ENCODE assay signal across 9 cellular contexts in the genomic region with DNA sequence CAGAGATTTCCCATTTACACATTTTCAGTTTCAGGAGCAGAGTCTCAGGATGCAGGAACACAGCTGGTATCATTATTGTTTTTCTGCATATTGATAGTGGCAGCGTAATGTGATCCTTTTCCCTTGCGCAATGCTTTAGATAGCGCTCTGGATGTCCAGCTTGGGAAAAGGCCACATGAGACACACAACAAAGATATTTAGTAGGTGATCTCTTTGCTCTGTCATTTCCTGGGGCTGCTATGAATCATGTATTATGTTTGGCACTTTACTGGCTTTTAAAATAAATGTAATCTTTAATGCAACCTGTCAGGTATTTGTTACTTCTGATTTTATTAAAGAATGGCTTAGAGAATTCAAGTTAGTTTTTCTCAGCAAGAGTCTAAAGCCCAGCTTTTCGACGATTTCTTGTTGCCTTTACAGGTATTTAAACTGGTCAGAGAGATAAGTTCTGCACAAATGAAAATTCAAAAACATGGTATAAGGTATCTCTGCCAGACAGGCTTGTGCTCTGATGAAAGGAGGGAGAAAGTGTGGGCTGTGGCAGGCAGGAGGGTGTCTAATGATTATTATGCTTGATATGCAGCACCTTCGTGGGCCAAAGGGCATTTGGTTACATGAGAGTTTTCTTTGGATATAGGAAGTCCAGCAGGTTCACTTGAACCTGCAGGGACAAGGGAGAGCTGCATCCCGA. TPM values are rescaled to one million over a fixed set of nuclear protein-coding genes. Genes with fewer than 3 reads are reported as not detected.
DNase-seq lines count a peak whose midpoint lies in the region; ATAC-seq and TF ChIP-seq lines count a peak whose summit lies in the region.
"Had no signal": no experiment of that assay in that cellular context is flagged by ENCODE, and none has a peak within 500 bp of the region (broad histone marks: within the 10 kb centered on the region; RNA-seq: fewer than 3 reads in every experiment).

No MANE protein-coding gene starts in this region.

- dilution Hi-C loops in mammary epithelial cell (cut with HindIII; ENCODE audit: low sequenced_read_pairs), result no loop called here

- H3K4me1 ChIP-seq in mammary epithelial cell (ENCODE audit: insufficient read depth, low read length), result peaks cover 25% of the 10 kb centered on the region

- H3K27ac ChIP-seq in mammary epithelial cell (ENCODE audit: insufficient read depth, low read depth, low read length), result no peak overlapping the region
- H3K27ac ChIP-seq: C4-2B had no signal

- intact Hi-C loops in activated CD4-positive, alpha-beta T cell treated with anti-CD3 and anti-CD28 coated beads, Interleukin-2, amount 10 ng/mL, durations not matched to agents 24 days and 14 days (cut with micrococcal nuclease), result loop anchor here (1.0 kb wide), 1 partner anchor 8 kb away; no protein-coding TSS in a partner anchor
- intact Hi-C loops in mammary epithelial cell (cut with micrococcal nuclease) (no loop called here), left cardiac atrium (cut with DNase I) (no loop called here)

- H3K4me3 ChIP-seq in mammary epithelial cell (replicated peaks in 1 of 3; ENCODE audit: insufficient read depth in 1 of 3, low read depth in 2 of 3, low read length in 3 of 3), result no peak overlapping the region
- no peak overlapping the region for H3K4me3 ChIP-seq in skeletal muscle cell (ENCODE audit: low read depth, low read length)

- H3K4me3 Mint-ChIP-seq in activated CD4-positive, alpha-beta T cell treated with anti-CD3 and anti-CD28 coated beads, Interleukin-2, amount 10 ng/mL, durations not matched to agents 24 days and 14 days, result peak overlapping the region; percentile 66

- H3K4me2 ChIP-seq in mammary epithelial cell (ENCODE audit: insufficient read depth, low read depth, low read length), result peak overlapping the region; percentile 39

- H3K9me3 ChIP-seq in mammary epithelial cell (replicated peaks; ENCODE audit: insufficient read depth, low read length), result no peaks in the 10 kb centered on the region

- no peak for TF ChIP-seq CTCF in mammary epithelial cell (conservative IDR thresholded peaks at IDR 0.05 in 1 of 2, IDR thresholded peaks at IDR 0.05 in 1 of 2; ENCODE audit: extremely low read depth in 1 of 2, insufficient read depth in 1 of 2, low read depth in 1 of 2, low read length in 2 of 2)

- no peak overlapping the region for H2AFZ ChIP-seq in mammary epithelial cell (ENCODE audit: low read depth, low read length)

- ATAC-seq in GM18858 (IDR thresholded peaks at IDR 0.05; ENCODE audit: unreplicated experiment) (no peak), left cardiac atrium (no peak), GM19023 (IDR thresholded peaks at IDR 0.05; ENCODE audit: unreplicated experiment) (no peak)

- peaks cover 6% of the 10 kb centered on the region for H3K36me3 Mint-ChIP-seq in activated CD4-positive, alpha-beta T cell treated with anti-CD3 and anti-CD28 coated beads, Interleukin-2, amount 10 ng/mL, durations not matched to agents 24 days and 14 days (ENCODE audit: low read depth)

- H3K4me1 Mint-ChIP-seq in activated CD4-positive, alpha-beta T cell treated with anti-CD3 and anti-CD28 coated beads, Interleukin-2, amount 10 ng/mL, durations not matched to agents 24 days and 14 days, result peaks cover 59% of the 10 kb centered on the region

- no peaks in the 10 kb centered on the region for H3K79me2 ChIP-seq in mammary epithelial cell (ENCODE audit: insufficient read depth, low read length)

- no peak for DNase-seq in activated CD4-positive, alpha-beta T cell treated with anti-CD3 and anti-CD28 coated beads, Interleukin-2, amount 10 ng/mL, durations not matched to agents 24 days and 14 days
- no peak for DNase-seq in activated CD4-positive, alpha-beta T cell treated with anti-CD3 and anti-CD28 coated beads for 1 hour
- DNase-seq in NCI-H460 (ENCODE audit: extremely low read depth, low read depth) (peak; percentile 14), mammary epithelial cell (peak; percentile 82), skeletal muscle cell (ENCODE audit: low read depth) (peak; percentile 51), left cardiac atrium (no peak)

- H3K27me3 Mint-ChIP-seq in activated CD4-positive, alpha-beta T cell treated with anti-CD3 and anti-CD28 coated beads, Interleukin-2, amount 10 ng/mL, durations not matched to agents 24 days and 14 days, result no peaks in the 10 kb centered on the region

- H3K9ac ChIP-seq in mammary epithelial cell (ENCODE audit: insufficient read depth, low read length), result no peak overlapping the region

- no peaks in the 10 kb centered on the region for H4K20me1 ChIP-seq in mammary epithelial cell (ENCODE audit: insufficient read depth, low read length)

- in situ Hi-C loops in mammary epithelial cell (cut with MboI; ENCODE audit: low sequenced_read_pairs in 2 of 2), result no loop called here

- H3K27me3 ChIP-seq in mammary epithelial cell (ENCODE audit: insufficient read depth, low read length), result no peaks in the 10 kb centered on the region

- 47% methylated on average over 7 of the region's 7 CpGs for WGBS in mammary epithelial cell (ENCODE audit: low coverage, missing lambda C conversion rate)

- H3K36me3 ChIP-seq in mammary epithelial cell (ENCODE audit: insufficient read depth, low read length), result no peaks in the 10 kb centered on the region

- CTCF ChIA-PET in mammary epithelial cell (lab: Charles Lee; ENCODE audit: low non-redundant PET), result no interaction called here

- no TSS peak for BruUV-seq in mammary epithelial cell (replicated peaks; lab: Mats Ljungman, UMichigan)

- peak overlapping the region; percentile 82 for H3K27ac Mint-ChIP-seq in activated CD4-positive, alpha-beta T cell treated with anti-CD3 and anti-CD28 coated beads, Interleukin-2, amount 10 ng/mL, durations not matched to agents 24 days and 14 days

- peaks cover 6% of the 10 kb centered on the region for H3K9me3 Mint-ChIP-seq in activated CD4-positive, alpha-beta T cell treated with anti-CD3 and anti-CD28 coated beads, Interleukin-2, amount 10 ng/mL, durations not matched to agents 24 days and 14 days

RNA-seq across cellular contexts. Expression of a gene that starts 42.3 kb away (rescaled TPM):
- total RNA-seq in activated CD4-positive, alpha-beta T cell treated with anti-CD3 and anti-CD28 coated beads, Interleukin-2, amount 10 ng/mL, durations not matched to agents 24 days and 14 days, result 88.9 and 94.3 TPM in 2 replicates
- 341 and 362 TPM in 2 replicates for total RNA-seq in NCI-H460 (2014; rRNA removed; shearing (Covaris generic))
- polyA plus RNA-seq in NCI-H460 (2014; cell fraction: nucleus; rRNA removed), result 299 and 440 TPM in 2 replicates
- total RNA-seq in mammary epithelial cell (100 to 1,000 TPM in 1 of 2 donors, 10 to 100 TPM in 1; 28.5 to 106 TPM), left cardiac atrium (1 to 10 TPM; 2.4 to 3.3 TPM)
- polyA plus RNA-seq in mammary epithelial cell, result 381 TPM
- 53.7 TPM for polyA minus RNA-seq in mammary epithelial cell

RNA-seq across cellular contexts. Expression of a gene that starts 45.0 kb away (rescaled TPM):
- total RNA-seq in activated CD4-positive, alpha-beta T cell treated with anti-CD3 and anti-CD28 coated beads, Interleukin-2, amount 10 ng/mL, durations not matched to agents 24 days and 14 days, result 38.4 and 39.8 TPM in 2 replicates
- total RNA-seq in NCI-H460 (2014; rRNA removed; shearing (Covaris generic)), result 39.9 and 55.6 TPM in 2 replicates
- 15.8 and 38.1 TPM in 2 replicates for polyA plus RNA-seq in NCI-H460 (2014; cell fraction: nucleus; rRNA removed)
- total RNA-seq in mammary epithelial cell (10 to 100 TPM; 38.3 to 38.7 TPM), left cardiac atrium (10 to 100 TPM; 38.9 to 46.2 TPM)
- polyA plus RNA-seq in mammary epithelial cell, result 21.4 TPM
- polyA minus RNA-seq in mammary epithelial cell, result 34.9 TPM

Comparison
In these comparisons a context has a peak if more than half of its experiments do, and no peak if none do; other contexts are left out.
1. DNase-seq: peak in NCI-H460 (single experiment), mammary epithelial cell (single experiment) and skeletal muscle cell (single experiment); none in activated CD4-positive, alpha-beta T cell treated with anti-CD3 and anti-CD28 coated beads, Interleukin-2, amount 10 ng/mL, durations not matched to agents 24 days and 14 days (single experiment), activated CD4-positive, alpha-beta T cell treated with anti-CD3 and anti-CD28 coated beads for 1 hour (single experiment) and left cardiac atrium (single experiment).
2. RNA of a gene that starts 42.3 kb away (total RNA-seq): 341 to 362 TPM in NCI-H460, 28.5 to 106 TPM in mammary epithelial cell and 88.9 to 94.3 TPM in activated CD4-positive, alpha-beta T cell treated with anti-CD3 and anti-CD28 coated beads, Interleukin-2, amount 10 ng/mL, durations not matched to agents 24 days and 14 days; 2.4 to 3.3 TPM in left cardiac atrium; every median in the first group is over 4 times any median in the second.